In the genomic region with DNA sequence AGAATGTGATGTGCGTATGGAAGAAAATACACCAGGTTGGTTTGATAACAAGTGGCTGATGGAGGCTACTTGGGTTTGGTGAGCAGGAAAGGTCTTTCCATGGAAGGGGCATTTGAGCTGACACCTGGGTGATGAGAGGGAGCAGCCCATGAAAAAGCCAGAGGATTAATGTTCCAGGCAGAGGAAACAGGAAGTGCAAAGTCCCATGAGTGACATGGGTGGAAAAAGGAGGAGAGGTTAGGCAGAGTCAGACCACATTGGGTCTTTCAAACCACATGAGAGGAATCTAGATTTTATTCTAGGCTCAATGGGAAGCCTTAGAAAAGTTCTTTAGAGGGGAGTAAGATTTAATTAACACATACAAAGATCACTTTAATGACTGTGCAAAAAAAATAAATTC, we compare ENCODE assay signal across 23 cellular contexts.
"Had no signal": no experiment of that assay in that cellular context is flagged by ENCODE, and none has a peak within 500 bp of the region (broad histone marks: within the 10 kb centered on the region; RNA-seq: fewer than 3 reads in every experiment).

No MANE protein-coding gene starts in this region.

- H3K9ac ChIP-seq: KMS-11 had no signal

- H3K27ac ChIP-seq: KMS-11, WERI-Rb-1 had no signal

- DNase-seq: activated CD4-positive, alpha-beta memory T cell treated with anti-CD3 and anti-CD28 coated beads, Interleukin-2, amount 10 ng/mL, durations not matched to agents 7 days and 5 days; activated CD4-positive, alpha-beta T cell treated with anti-CD3 and anti-CD28 coated beads for 36 hours; activated CD4-positive, alpha-beta T cell treated with anti-CD3 and anti-CD28 coated beads, Interleukin-2, amount 50 U/mL, for 1 hour; activated gamma-delta T cell; activated naive CD4-positive, alpha-beta T cell treated with anti-CD3 and anti-CD28 coated beads for 36 hours; activated T-cell treated with anti-CD3 and anti-CD28 coated beads for 4 hours; activated T-cell treated with anti-CD3 and anti-CD28 coated beads, Interleukin-2, amount 50 U/mL, for 48 hours; cerebellar nuclear complex; NCI-H1092 treated with DMSO at 0.1 percent for 48 hours; NCI-H1417 treated with DMSO at 0.1 percent for 48 hours; NCI-H1694; NCI-H2029; NCI-H2107; NCI-H2171 treated with DMSO at 0.1 percent for 48 hours; NCI-H226; NCI-H526; NCI-H82; SHP77 treated with DMSO at 0.1 percent for 48 hours; T-helper 2 cell; T1000; WERI-Rb-1 had no signal

- H3K36me3 ChIP-seq: WERI-Rb-1 had no signal

- H3K4me2 ChIP-seq: KMS-11 had no signal

- ATAC-seq: activated CD4-positive, alpha-beta T cell treated with anti-CD3 and anti-CD28 coated beads for 36 hours; activated T-helper 17 cell treated with anti-CD3 and anti-CD28 coated beads, Interleukin-2, amount 50 U/mL, for 72 hours had no signal
